Comparison of ENCODE assay signal across 12 cellular contexts in the genomic region with DNA sequence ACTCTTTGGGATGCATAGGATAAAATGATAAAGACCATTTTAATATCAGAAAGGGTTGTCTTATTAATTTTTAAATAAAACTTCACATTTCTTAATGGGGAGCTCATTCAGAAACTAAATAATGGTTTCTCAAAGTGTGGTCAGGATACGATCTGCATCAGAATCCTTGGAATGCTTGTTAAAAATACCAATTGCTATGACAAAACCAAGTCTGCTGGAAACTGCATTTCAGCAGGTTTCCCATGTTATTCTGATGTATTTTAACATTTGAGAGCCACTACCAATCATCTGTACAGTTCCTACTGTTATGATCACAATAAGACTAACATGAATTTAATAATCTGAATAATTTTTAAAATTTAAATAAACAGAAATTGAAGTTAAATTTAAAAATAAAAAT.
A peak's percentile ranks its signal among the peaks of the same experiment; 100 is the strongest.
DNase-seq lines count a peak whose midpoint lies in the region; ATAC-seq and TF ChIP-seq lines count a peak whose summit lies in the region.
"Had no signal": no experiment of that assay in that cellular context is flagged by ENCODE, and none has a peak within 500 bp of the region (broad histone marks: within the 10 kb centered on the region; RNA-seq: fewer than 3 reads in every experiment).

No MANE protein-coding gene starts in this region.

- intact Hi-C loops in IMR-90 (cut with micrococcal nuclease) = loop anchor here (1.0 kb wide), 2 partner anchors 29 to 166 kb away; a partner anchor contains a TSS
- intact Hi-C loops in prostate gland (cut with DNase I) = no loop called here

- in situ Hi-C loops in IMR-90 (cut with MboI; ENCODE audit: low sequenced_read_pairs) (loop anchor here (10.0 kb wide), 1 partner anchor 162 kb away; a partner anchor contains a TSS), brain microvascular endothelial cell (cut with HindIII; ENCODE audit: low pct_ligation_motif_present, low sequenced_read_pairs) (no loop called here)

- H2AK9ac ChIP-seq in IMR-90 (replicated peaks; ENCODE audit: low read depth, low read length, poor library complexity) = no peak overlapping the region

- H3K36me3 ChIP-seq in IMR-90 (ENCODE audit: control insufficient read depth, insufficient read depth, low read length) (peaks cover 13% of the 10 kb centered on the region), brain microvascular endothelial cell (replicated peaks) (no peaks in the 10 kb centered on the region), prostate gland (no peaks in the 10 kb centered on the region), suprapubic skin (no peaks in the 10 kb centered on the region)

- TF ChIP-seq CTCF in AG09319 (IDR thresholded peaks at IDR 0.05; ENCODE audit: low read depth, low read length) = no peak
- no peak for TF ChIP-seq CTCF in IMR-90 (conservative IDR thresholded peaks at IDR 0.05; ENCODE audit: low read depth, low read length)
- no peak for TF ChIP-seq CTCF in brain microvascular endothelial cell (IDR thresholded peaks at IDR 0.05; ENCODE audit: low read depth, low read length, missing control alignments)
- no peak for TF ChIP-seq CTCF in prostate gland (IDR thresholded peaks at IDR 0.05)
- TF ChIP-seq CTCF in suprapubic skin (IDR thresholded peaks at IDR 0.05) = no peak

- H4K5ac ChIP-seq in IMR-90 (ENCODE audit: low read depth, low read length) = peak overlapping the region; percentile 70; the same call in 1 of the 2 replicates

- no peak overlapping the region; the same call in 1 of the 2 replicates for H3K14ac ChIP-seq in IMR-90 (replicated peaks; ENCODE audit: low read depth, low read length)

- H3K4me1 ChIP-seq in IMR-90 (ENCODE audit: control insufficient read depth, insufficient read depth, low read length) (peaks cover 23% of the 10 kb centered on the region), prostate gland (replicated peaks) (no peaks in the 10 kb centered on the region), suprapubic skin (no peaks in the 10 kb centered on the region)
- H3K4me1 ChIP-seq: colonic mucosa had no signal

- peak overlapping the region; percentile 55; the same call in 1 of the 2 replicates for H3K4me2 ChIP-seq in IMR-90 (ENCODE audit: low read depth, low read length)

- H3K27me3 ChIP-seq in IMR-90 (ENCODE audit: control insufficient read depth, insufficient read depth, low read length) (no peaks in the 10 kb centered on the region), brain microvascular endothelial cell (replicated peaks) (no peaks in the 10 kb centered on the region), prostate gland (replicated peaks; ENCODE audit: insufficient read depth) (no peaks in the 10 kb centered on the region), suprapubic skin (no peaks in the 10 kb centered on the region)
- H3K27me3 ChIP-seq: colonic mucosa had no signal

- peak; percentile 29; the same call in 1 of the 2 replicates for TF ChIP-seq POLR2A in IMR-90 (IDR thresholded peaks at IDR 0.05; ENCODE audit: low read depth, low read length)
- TF ChIP-seq POLR2A in prostate gland (IDR thresholded peaks at IDR 0.05) = no peak
- TF ChIP-seq POLR2A in suprapubic skin (IDR thresholded peaks at IDR 0.05) = no peak

- H3K9me3 ChIP-seq in IMR-90 (ENCODE audit: control insufficient read depth, insufficient read depth, low read length) (no peaks in the 10 kb centered on the region; the same call in 1 of the 2 replicates), prostate gland (no peaks in the 10 kb centered on the region), suprapubic skin (no peaks in the 10 kb centered on the region)
- H3K9me3 ChIP-seq: colonic mucosa had no signal

- 0 out of 2 replicates have a peak overlapping the region, but pooled peaks have one; percentile 97 for H4K91ac ChIP-seq in IMR-90 (ENCODE audit: insufficient read depth, low read depth, low read length)

- peak overlapping the region; percentile 100 for H2BK5ac ChIP-seq in IMR-90 (ENCODE audit: low read depth, low read length, poor library complexity, severe bottlenecking)

- H3K18ac ChIP-seq in IMR-90 (ENCODE audit: low read depth, low read length) = peak overlapping the region; percentile 70

- H2BK120ac ChIP-seq in IMR-90 (ENCODE audit: low read depth, low read length) = peak overlapping the region; percentile 100; the same call in 1 of the 2 replicates

- TF ChIP-seq RAD21 in IMR-90 (IDR thresholded peaks at IDR 0.05; ENCODE audit: low read length) = peak; percentile 4; the same call in 1 of the 2 replicates

- peak overlapping the region; percentile 68; the same call in 1 of the 2 replicates for H3K27ac ChIP-seq in IMR-90 (ENCODE audit: insufficient read depth, low read length)
- peak overlapping the region; percentile 96 for H3K27ac ChIP-seq in brain microvascular endothelial cell
- peak overlapping the region in 1 of 2 donors; percentile 18 for H3K27ac ChIP-seq in prostate gland
- H3K27ac ChIP-seq in suprapubic skin = no peak overlapping the region
- H3K27ac ChIP-seq: colonic mucosa had no signal

- no CpG with 5 or more reads among the region's 1 CpG for WGBS in IMR-90 (ENCODE audit: extremely low coverage in 2 of 2, insufficient read length in 1 of 2), 2 experiments
- WGBS in prostate gland = 24% methylated on average over 1 of the region's 1 CpG
- 52% methylated on average over 1 of the region's 1 CpG for WGBS in suprapubic skin

- POLR2A ChIA-PET in IMR-90 (lab: Charles Lee; ENCODE audit: unreplicated experiment) = interaction anchor here (0.6 to 1.4 kb wide), 5 partner anchors 9 to 166 kb away, joined by 3 to 4 read pairs (median 4); a partner anchor contains a TSS

- BruUV-seq in IMR-90 (replicated peaks; lab: Mats Ljungman, UMichigan) = no TSS peak

- no peak for TF ChIP-seq EP300 in suprapubic skin (IDR thresholded peaks at IDR 0.05)

- H2BK20ac ChIP-seq in IMR-90 (ENCODE audit: low read depth, low read length) = peak overlapping the region; percentile 98; the same call in 1 of the 2 replicates

- CTCF ChIA-PET in IMR-90 (lab: Yijun Ruan, JAX) = interaction anchor here (0.7 kb wide), 1 partner anchor 140 kb away, joined by 3 read pairs; no protein-coding TSS in a partner anchor

- peak overlapping the region; percentile 96; the same call in 1 of the 2 replicates for H3K23ac ChIP-seq in IMR-90 (ENCODE audit: low read depth, low read length)

- H3K4me3 ChIP-seq in IMR-90 (ENCODE audit: insufficient read depth, low read depth, low read length) (peak overlapping the region; percentile 11; the same call in 1 of the 2 replicates), brain microvascular endothelial cell (ENCODE audit: low read depth, low read length) (peak overlapping the region; percentile 4), prostate gland (no peak overlapping the region), suprapubic skin (no peak overlapping the region)
- H3K4me3 ChIP-seq: colonic mucosa had no signal

- DNase-seq in AG09319 (ENCODE audit: extremely low read depth, low read depth) = peak; percentile 66
- DNase-seq in IMR-90 = peak; percentile 85
- DNase-seq in brain microvascular endothelial cell = peak; percentile 74
- DNase-seq in kidney glomerular epithelial cell (lab: John Stamatoyannopoulos, UW) = peak; percentile 61
- DNase-seq in activated naive CD4-positive, alpha-beta T cell (lab: John Stamatoyannopoulos, UW) = no peak
- no peak for DNase-seq in prostate gland (ENCODE audit: low spot score)
- no peak for DNase-seq in suprapubic skin (ENCODE audit: low spot score in 2 of 2)
- DNase-seq in stimulated activated naive CD4-positive, alpha-beta T cell treated with Interleukin-2 at 50 U/mL for 16 hours (lab: John Stamatoyannopoulos, UW) = no peak
- DNase-seq: CD4-positive, alpha-beta T cell; colonic mucosa; glutamatergic neuron; NCI-H1105 treated with DMSO at 0.1 percent for 48 hours had no signal

- peak overlapping the region in 1 of 2 experiments; percentile 89; a peak in 1 of 4 replicates for H4K8ac ChIP-seq in IMR-90 (ENCODE audit: low read depth in 2 of 2, low read length in 2 of 2)

- H3K56ac ChIP-seq in IMR-90 (ENCODE audit: extremely low read depth, insufficient read depth, low read length) = peak overlapping the region; percentile 79; the same call in 1 of the 2 replicates

- no peak overlapping the region for H2BK15ac ChIP-seq in IMR-90 (ENCODE audit: low read depth, low read length)

- peak overlapping the region; percentile 51; the same call in 1 of the 2 replicates for H3K9ac ChIP-seq in IMR-90 (ENCODE audit: low read depth, low read length)

- peaks cover 14% of the 10 kb centered on the region for H3K9me1 ChIP-seq in IMR-90 (ENCODE audit: insufficient read depth, low read length)

- no peak overlapping the region; the same call in 1 of the 2 replicates for H2AK5ac ChIP-seq in IMR-90 (ENCODE audit: low read depth, low read length)

- H4K20me1 ChIP-seq in IMR-90 (ENCODE audit: insufficient read depth, low read length) = no peaks in the 10 kb centered on the region

- peaks cover 16 to 53% of the 10 kb centered on the region in 2 experiments; a peak in 3 of 4 replicates for H3K79me1 ChIP-seq in IMR-90 (ENCODE audit: low read depth in 1 of 2, low read length in 2 of 2)

- ATAC-seq in IMR-90 (ENCODE audit: low read depth) = peak; percentile 52

- dilution Hi-C loops in IMR-90 (cut with HindIII; ENCODE audit: low sequenced_read_pairs, unreplicated experiment) = no loop called here

- H3K4ac ChIP-seq in IMR-90 (ENCODE audit: low read depth, low read length) = peak overlapping the region; percentile 96; the same call in 1 of the 2 replicates

- H2AFZ ChIP-seq in IMR-90 (replicated peaks; ENCODE audit: low read length, poor library complexity) = no peak overlapping the region

TF ChIP-seq in IMR-90, 13 proteins besides CTCF, POLR2A, EP300 and RAD21:
- TF ChIP-seq CEBPB (IDR thresholded peaks at IDR 0.05; ENCODE audit: low read depth, low read length) (0 out of 2 replicates have a peak, but pooled peaks have one; percentile 8), BHLHE40 (IDR thresholded peaks at IDR 0.05; ENCODE audit: low read depth, low read length) (no peak), MAFK (IDR thresholded peaks at IDR 0.05; ENCODE audit: low read depth, low read length) (peak; percentile 65)
TF ChIP-seq in IMR-90: peak in this region for 2.

Comparison
In these comparisons a context has a peak if more than half of its experiments do, and no peak if none do; other contexts are left out.
1. DNase-seq: peak in AG09319 (single experiment), IMR-90 (single experiment), brain microvascular endothelial cell (single experiment) and kidney glomerular epithelial cell (single experiment); none in activated naive CD4-positive, alpha-beta T cell (0 of 4), prostate gland (single experiment), suprapubic skin (0 of 2) and stimulated activated naive CD4-positive, alpha-beta T cell treated with Interleukin-2 at 50 U/mL for 16 hours (single experiment).
2. H3K4me3 ChIP-seq: peak in IMR-90 (single experiment) and brain microvascular endothelial cell (single experiment); none in prostate gland (0 of 2) and suprapubic skin (single experiment).